Comparison of ENCODE assay signal across 8 cellular contexts in the genomic region with DNA sequence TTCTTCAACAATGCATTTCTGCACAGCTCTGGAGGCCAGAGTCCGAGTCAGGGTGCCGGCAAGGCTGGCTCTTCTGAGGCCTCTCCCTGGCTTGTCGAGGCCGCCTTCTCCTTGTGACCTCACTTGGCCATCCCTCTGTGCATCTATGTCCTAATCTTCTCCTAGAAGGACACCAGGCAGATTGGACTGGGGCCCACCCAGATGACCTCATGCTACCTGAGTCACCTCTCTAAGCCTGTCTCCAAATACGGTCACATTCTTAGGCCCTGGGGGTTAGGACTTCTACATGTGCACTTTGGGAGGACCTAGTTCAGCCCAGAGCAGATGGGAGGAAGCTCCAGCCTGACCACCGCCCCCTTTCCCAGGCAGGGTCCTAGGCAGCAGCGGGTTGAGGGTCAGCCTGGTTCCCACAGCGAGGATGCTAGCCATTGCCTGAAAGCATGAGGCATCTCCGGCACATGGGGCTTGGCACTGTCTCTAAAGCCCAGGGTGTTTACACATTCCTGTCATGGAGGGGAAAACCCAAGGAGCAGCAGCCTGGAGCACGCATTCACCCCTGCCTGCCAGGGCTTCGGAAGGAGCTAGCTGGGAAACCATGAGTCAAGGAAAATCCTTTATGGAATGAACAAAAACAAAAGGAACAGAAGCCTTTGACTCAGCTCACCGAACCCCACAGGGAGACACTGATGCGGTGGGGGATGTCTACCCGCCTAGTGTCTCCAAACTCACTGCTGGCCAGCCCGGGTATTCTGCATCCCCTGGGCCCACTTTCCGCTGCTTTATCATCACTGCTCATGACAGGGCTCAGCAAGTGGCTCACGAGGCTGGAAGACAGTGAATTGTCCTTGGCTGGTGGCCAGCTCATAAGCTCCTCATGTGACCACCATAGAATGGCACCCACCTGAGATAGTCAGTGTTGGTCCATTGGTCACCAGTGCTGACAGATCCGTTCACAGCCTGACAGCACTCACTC.
A peak's percentile ranks its signal among the peaks of the same experiment; 100 is the strongest.
DNase-seq lines count a peak whose midpoint lies in the region; ATAC-seq, FAIRE-seq and TF ChIP-seq lines count a peak whose summit lies in the region.
"Not testable (repeated sequence)": the region's sequence is repeated elsewhere in the genome, so short reads cannot be mapped to it uniquely, and the experiment has no call there.

No MANE protein-coding gene starts in this region.

- peak overlapping the region; percentile 83 for H3K18ac ChIP-seq in IMR-90 (ENCODE audit: low read depth, low read length)

- H3K27ac ChIP-seq in IMR-90 (ENCODE audit: insufficient read depth, low read length): peak overlapping the region; percentile 92
- not testable (repeated sequence) for H3K27ac ChIP-seq in HepG2 (ENCODE audit: extremely low read length, insufficient read depth, low read length)

- peak overlapping the region; percentile 99 for H2AK5ac ChIP-seq in IMR-90 (ENCODE audit: low read depth, low read length)

- intact Hi-C loops in IMR-90 (cut with micrococcal nuclease): loop anchor here (5.0 to 10.0 kb wide), 3 partner anchors 62 to 142 kb away; a partner anchor contains a TSS
- intact Hi-C loops in HepG2 (cut with micrococcal nuclease; ENCODE audit: unreplicated experiment): not testable (repeated sequence)

- H3K56ac ChIP-seq in IMR-90 (ENCODE audit: extremely low read depth, insufficient read depth, low read length): peak overlapping the region; percentile 76

- peak overlapping the region; percentile 93 for H3K23ac ChIP-seq in IMR-90 (ENCODE audit: low read depth, low read length)

- TF ChIP-seq CTCF in IMR-90 (conservative IDR thresholded peaks at IDR 0.05; ENCODE audit: low read depth, low read length); cardiac fibroblast (IDR thresholded peaks at IDR 0.05; ENCODE audit: low read depth, low read length); fibroblast of the aortic adventitia (IDR thresholded peaks at IDR 0.05; ENCODE audit: insufficient read depth, low read length); HepG2 (CRISPR knock-in tag; IDR thresholded peaks at IDR 0.05): not testable (repeated sequence)

- peak; percentile 12; the same call in 1 of the 2 replicates for TF ChIP-seq POLR2A in IMR-90 (IDR thresholded peaks at IDR 0.05; ENCODE audit: low read depth, low read length)
- TF ChIP-seq POLR2A in HepG2 (IDR thresholded peaks at IDR 0.05; ENCODE audit: insufficient read depth in 1 of 2, low read depth in 2 of 2, low read length in 2 of 2): not testable (repeated sequence)

- H2BK20ac ChIP-seq in IMR-90 (ENCODE audit: low read depth, low read length): peak overlapping the region; percentile 98

- not testable (repeated sequence) for BruUV-seq in IMR-90 (replicated peaks; lab: Mats Ljungman, UMichigan); HepG2 (replicated peaks; lab: Mats Ljungman, UMichigan)

- not testable (repeated sequence) for H3K4me3 ChIP-seq in IMR-90 (ENCODE audit: insufficient read depth, low read depth, low read length); cardiac fibroblast (replicated peaks in 1 of 2; ENCODE audit: low read depth in 2 of 2, low read length in 2 of 2); fibroblast of the aortic adventitia (ENCODE audit: low read depth, low read length); HepG2 (replicated peaks in 1 of 3; ENCODE audit: insufficient read depth in 1 of 3, low read depth in 2 of 3, low read length in 3 of 3)

- H3K27me3 ChIP-seq in IMR-90 (ENCODE audit: control insufficient read depth, insufficient read depth, low read length); HepG2 (ENCODE audit: control insufficient read depth in 1 of 2, insufficient read depth in 2 of 2, low read length in 2 of 2): not testable (repeated sequence)

- not testable (repeated sequence) for FAIRE-seq in HepG2 (lab: Jason Lieb, UNC)

- not testable (repeated sequence) for H3K79me2 ChIP-seq in HepG2 (ENCODE audit: insufficient read depth, low read length)

- peaks cover 3 to 37% of the 10 kb centered on the region in 2 experiments for H3K79me1 ChIP-seq in IMR-90 (ENCODE audit: low read depth in 1 of 2, low read length in 2 of 2)

- H2BK15ac ChIP-seq in IMR-90 (ENCODE audit: low read depth, low read length): peak overlapping the region; percentile 98; the same call in 2 of the 3 replicates

- H3K14ac ChIP-seq in IMR-90 (replicated peaks; ENCODE audit: low read depth, low read length): peak overlapping the region; percentile 96

- peak overlapping the region; percentile 98 for H2BK120ac ChIP-seq in IMR-90 (ENCODE audit: low read depth, low read length)

- peak overlapping the region; percentile 89 to 98 for H4K8ac ChIP-seq in IMR-90 (ENCODE audit: low read depth in 2 of 2, low read length in 2 of 2)

- peak overlapping the region; percentile 98 for H3K4ac ChIP-seq in IMR-90 (ENCODE audit: low read depth, low read length)

- POLR2A ChIA-PET in IMR-90 (lab: Charles Lee; ENCODE audit: unreplicated experiment): not testable (repeated sequence)
- POLR2A ChIA-PET in HepG2 (lab: Yijun Ruan, JAX): interaction anchor here (0.7 kb wide), 1 partner anchor 9 kb away, joined by 3 read pairs; no protein-coding TSS in a partner anchor

- peak overlapping the region; percentile 100 for H4K91ac ChIP-seq in IMR-90 (ENCODE audit: insufficient read depth, low read depth, low read length)

- H3K4me1 ChIP-seq in IMR-90 (ENCODE audit: control insufficient read depth, insufficient read depth, low read length) (peaks cover 39% of the 10 kb centered on the region), HepG2 (ENCODE audit: insufficient read depth, low read length) (peaks cover 55% of the 10 kb centered on the region)

- H2AK9ac ChIP-seq in IMR-90 (replicated peaks; ENCODE audit: low read depth, low read length, poor library complexity): peak overlapping the region; percentile 94

- TF ChIP-seq RAD21 in IMR-90 (IDR thresholded peaks at IDR 0.05; ENCODE audit: low read length): peak; percentile 24
- TF ChIP-seq RAD21 in HepG2 (CRISPR knock-in tag; IDR thresholded peaks at IDR 0.05): not testable (repeated sequence)

- H3K9ac ChIP-seq in IMR-90 (ENCODE audit: low read depth, low read length): peak overlapping the region; percentile 8
- not testable (repeated sequence) for H3K9ac ChIP-seq in HepG2 (ENCODE audit: insufficient read depth, low read depth, low read length)

- in situ Hi-C loops in IMR-90 (cut with MboI; ENCODE audit: low sequenced_read_pairs): loop anchor here (10.0 kb wide), 1 partner anchor 62 kb away; no protein-coding TSS in a partner anchor
- in situ Hi-C loops in HepG2 (cut with HindIII; ENCODE audit: extremely low pct_ligation_motif_present, low pct_unique_long_range_greater_than_20kb): not testable (repeated sequence)

- H3K9me3 ChIP-seq in IMR-90 (ENCODE audit: control insufficient read depth, insufficient read depth, low read length); HepG2 (ENCODE audit: low read length): not testable (repeated sequence)

- dilution Hi-C loops in IMR-90 (cut with HindIII; ENCODE audit: low sequenced_read_pairs, unreplicated experiment): not testable (repeated sequence)

- CTCF ChIA-PET in IMR-90 (lab: Yijun Ruan, JAX); HepG2 (lab: Yijun Ruan, JAX; ENCODE audit: low intra/inter-chr PET ratio, low total read pairs): not testable (repeated sequence)

- H2AFZ ChIP-seq in IMR-90 (replicated peaks; ENCODE audit: low read length, poor library complexity); HepG2 (ENCODE audit: low read length): not testable (repeated sequence)

- H4K20me1 ChIP-seq in IMR-90 (ENCODE audit: insufficient read depth, low read length); HepG2 (ENCODE audit: insufficient read depth, low read length): not testable (repeated sequence)

- peak; percentile 55 for ATAC-seq in IMR-90 (ENCODE audit: low read depth)
- ATAC-seq in HepG2: not testable (repeated sequence)

- H2BK5ac ChIP-seq in IMR-90 (ENCODE audit: low read depth, low read length, poor library complexity, severe bottlenecking): peak overlapping the region; percentile 97

- peak; percentile 94 for DNase-seq in A172 (ENCODE audit: low spot score)
- DNase-seq in ELF-1 (ENCODE audit: low read depth, low spot score): peak; percentile 63
- peak; percentile 98 for DNase-seq in IMR-90
- peak; percentile 84 for DNase-seq in T1000 (lab: John Stamatoyannopoulos, UW)
- DNase-seq in cardiac fibroblast (ENCODE audit: low read depth in 2 of 2): peak; percentile 90 to 92
- DNase-seq in fibroblast of the aortic adventitia (ENCODE audit: low read depth): peak; percentile 94
- DNase-seq in HepG2 (ENCODE audit: low spot score): peak; percentile 66
- peak; percentile 92 for DNase-seq in renal cortical epithelial cell (ENCODE audit: low read depth)

- H3K9me1 ChIP-seq in IMR-90 (ENCODE audit: insufficient read depth, low read length): peaks cover 29% of the 10 kb centered on the region

- not testable (repeated sequence) for TF ChIP-seq EP300 in HepG2 (IDR thresholded peaks at IDR 0.05; ENCODE audit: low read depth in 2 of 2, low read length in 2 of 2); HepG2 (CRISPR knock-in tag; IDR thresholded peaks at IDR 0.05; ENCODE audit: borderline replicate concordance)

- 40% methylated on average over 7 of the region's 18 CpGs; no CpG with 5 or more reads in 1 of the 2 experiments for WGBS in IMR-90 (ENCODE audit: extremely low coverage in 2 of 2, insufficient read length in 1 of 2), 2 experiments
- WGBS in HepG2 (ENCODE audit: low lambda C conversion rate): 23% methylated on average over 18 of the region's 18 CpGs

- peak overlapping the region; percentile 69 for H4K5ac ChIP-seq in IMR-90 (ENCODE audit: low read depth, low read length)

- not testable (repeated sequence) for H3K36me3 ChIP-seq in IMR-90 (ENCODE audit: control insufficient read depth, insufficient read depth, low read length); HepG2 (replicated peaks in 1 of 2; ENCODE audit: control insufficient read depth in 1 of 2, insufficient read depth in 2 of 2, low read length in 2 of 2)

- H3K4me2 ChIP-seq in IMR-90 (ENCODE audit: low read depth, low read length): peak overlapping the region; percentile 4
- not testable (repeated sequence) for H3K4me2 ChIP-seq in HepG2 (ENCODE audit: low read depth, low read length)

TF ChIP-seq in IMR-90, 13 proteins besides CTCF, POLR2A, EP300 and RAD21 (continues in another document):
- TF ChIP-seq MXI1 (IDR thresholded peaks at IDR 0.05; ENCODE audit: borderline replicate concordance, low read depth, low read length) (peak; percentile 61; the same call in 1 of the 2 replicates), FOS (IDR thresholded peaks at IDR 0.05; ENCODE audit: low read depth, low read length) (peak; percentile 80; the same call in 1 of the 2 replicates)

TF ChIP-seq in HepG2, 621 proteins besides CTCF, POLR2A, EP300 and RAD21 (continues in another document):
- TF ChIP-seq ZNF331 (CRISPR knock-in tag; IDR thresholded peaks at IDR 0.05) (peak; percentile 80), FOSL2 (CRISPR knock-in tag; IDR thresholded peaks at IDR 0.05) (peak; percentile 23; the same call in 1 of the 2 replicates)
